Comparison of ENCODE assay signal across 19 cellular contexts in the genomic region with DNA sequence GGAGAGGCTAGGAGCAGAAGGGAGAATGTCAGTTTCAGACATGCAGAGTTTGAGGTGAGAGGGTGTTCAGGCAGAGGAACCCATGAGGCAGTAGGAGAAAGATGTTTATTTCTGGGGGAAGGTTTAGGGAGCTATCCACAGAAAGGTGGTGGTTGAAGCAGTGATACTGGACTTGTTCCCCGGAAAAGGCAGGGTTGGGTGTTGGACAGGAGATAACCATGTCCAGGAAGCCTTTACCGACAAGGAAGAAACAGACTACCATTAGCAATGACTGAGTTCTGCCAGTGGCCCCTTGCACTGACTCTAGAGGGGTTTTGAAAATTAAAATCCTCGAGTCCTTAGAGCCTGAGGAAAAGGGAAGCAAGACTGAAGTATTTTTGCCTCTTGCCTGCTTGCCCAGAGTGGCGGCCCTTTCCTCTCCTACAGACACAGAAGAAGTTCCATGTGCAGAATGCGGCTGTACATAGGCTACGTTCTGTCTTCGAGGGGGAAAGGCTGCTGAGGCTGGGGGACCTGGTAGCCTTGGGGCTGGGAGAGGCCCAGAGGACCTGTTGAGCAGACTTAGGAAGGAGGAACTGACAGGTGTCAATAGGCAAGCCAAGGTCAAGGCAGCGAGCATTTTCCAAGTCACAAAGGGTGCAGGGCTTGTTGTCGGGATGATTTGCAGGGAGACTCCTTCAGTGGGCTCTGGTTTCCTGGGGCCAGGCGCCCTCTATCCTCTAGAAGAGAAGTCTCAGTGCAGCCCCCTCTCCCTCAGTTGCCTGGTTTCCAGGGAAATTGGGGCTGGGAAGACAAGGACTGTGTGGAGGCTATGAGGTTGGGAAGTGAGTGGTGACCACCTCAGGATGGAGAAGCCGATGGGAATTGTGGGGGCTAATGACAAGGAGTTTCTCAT.
A peak's percentile ranks its signal among the peaks of the same experiment; 100 is the strongest.
DNase-seq lines count a peak whose midpoint lies in the region; ATAC-seq, FAIRE-seq and TF ChIP-seq lines count a peak whose summit lies in the region.
"Had no signal": no experiment of that assay in that cellular context is flagged by ENCODE, and none has a peak within 500 bp of the region (broad histone marks: within the 10 kb centered on the region; RNA-seq: fewer than 3 reads in every experiment).

No MANE protein-coding gene starts in this region.

- TF ChIP-seq POLR2A in GM12878 (IDR thresholded peaks at IDR 0.05; ENCODE audit: low read depth, low read length) = no peak
- TF ChIP-seq POLR2A in adrenal gland (IDR thresholded peaks at IDR 0.05) = no peak

- no TSS peak for BruUV-seq in GM12878 (replicated peaks; lab: Mats Ljungman, UMichigan)

- no peak overlapping the region for H3K27ac Mint-ChIP-seq in neural progenitor cell
- H3K27ac Mint-ChIP-seq in activated naive CD4-positive, alpha-beta T cell treated with anti-CD3 and anti-CD28 coated beads, Interleukin-2, amount 10 ng/mL, durations not matched to agents 7 days and 5 days = no peak overlapping the region
- H3K27ac Mint-ChIP-seq: activated naive CD8-positive, alpha-beta T cell treated with anti-CD3 and anti-CD28 coated beads for 36 hours had no signal

- no peak for TF ChIP-seq RAD21 in GM12878 (IDR thresholded peaks at IDR 0.05; ENCODE audit: insufficient read depth, low read depth, low read length)

- H3K4me1 ChIP-seq in HEK293 (ENCODE audit: control insufficient read depth, insufficient read depth, low read length) (peaks cover 5% of the 10 kb centered on the region; the same call in 1 of the 2 replicates), GM12878 (ENCODE audit: control insufficient read depth, insufficient read depth, low read length) (no peaks in the 10 kb centered on the region; the same call in 1 of the 2 replicates), neural progenitor cell (peaks cover 33% of the 10 kb centered on the region), adrenal gland (replicated peaks in 1 of 2) (no peaks in the 10 kb centered on the region)

- H3K4me3 ChIP-seq in HEK293 (ENCODE audit: low read depth, low read length) (no peak overlapping the region), GM12878 (no peak overlapping the region), neural progenitor cell (no peak overlapping the region), adrenal gland (no peak overlapping the region)
- H3K4me3 ChIP-seq: heart right ventricle, ovary, SJCRH30, skin epidermis had no signal

- H3K9ac ChIP-seq in GM12878 (ENCODE audit: control insufficient read depth, insufficient read depth, low read length) = no peak overlapping the region
- H3K9ac ChIP-seq in neural progenitor cell = no peak overlapping the region

- H2AFZ ChIP-seq in GM12878 (ENCODE audit: control insufficient read depth, low read depth, low read length) (no peak overlapping the region), neural progenitor cell (replicated peaks) (no peak overlapping the region)

- TF ChIP-seq EP300 in GM12878 (IDR thresholded peaks at IDR 0.05; ENCODE audit: borderline replicate concordance in 1 of 2, control insufficient read depth in 1 of 2, low read depth in 2 of 2, low read length in 2 of 2) = no peak

- no peaks in the 10 kb centered on the region for H3K27me3 Mint-ChIP-seq in neural progenitor cell (ENCODE audit: insufficient read depth, low read depth)
- H3K27me3 Mint-ChIP-seq in activated naive CD4-positive, alpha-beta T cell treated with anti-CD3 and anti-CD28 coated beads, Interleukin-2, amount 10 ng/mL, durations not matched to agents 7 days and 5 days = peaks cover 37% of the 10 kb centered on the region

- no peaks in the 10 kb centered on the region for H3K9me3 ChIP-seq in HEK293 (ENCODE audit: control insufficient read depth, insufficient read depth, low read depth, low read length)
- H3K9me3 ChIP-seq in GM12878 (replicated peaks; ENCODE audit: control insufficient read depth, insufficient read depth, low read length) = no peaks in the 10 kb centered on the region; the same call in 2 of the 3 replicates
- H3K9me3 ChIP-seq in neural progenitor cell (ENCODE audit: low read depth) = no peaks in the 10 kb centered on the region
- H3K9me3 ChIP-seq in adrenal gland (replicated peaks in 1 of 3) = no peaks in the 10 kb centered on the region
- H3K9me3 ChIP-seq: ovary had no signal

- H3K79me2 ChIP-seq in GM12878 (ENCODE audit: control insufficient read depth, insufficient read depth, low read length) (no peaks in the 10 kb centered on the region), neural progenitor cell (ENCODE audit: low read depth) (peaks cover 5% of the 10 kb centered on the region)

- H3K27ac ChIP-seq in HEK293 (ENCODE audit: extremely low read depth, low read depth, low read length) (no peak overlapping the region), GM12878 (ENCODE audit: control insufficient read depth, insufficient read depth) (no peak overlapping the region), neural progenitor cell (peak overlapping the region; percentile 64), adrenal gland (no peak overlapping the region)
- H3K27ac ChIP-seq: ovary, SJCRH30, skin epidermis had no signal

- RAD21 ChIA-PET in GM12878 (lab: Charles Lee; ENCODE audit: unreplicated experiment) = no interaction called here

- FAIRE-seq in GM12878 (lab: Jason Lieb, UNC) = no peak

- under 1% methylated on average over 10 of the region's 11 CpGs for WGBS in GM12878 (ENCODE audit: insufficient coverage, insufficient replicate concordance, low lambda C conversion rate, missing lambda C conversion rate)
- 58 to 78% (median 74%) methylated on average over 9 to 11 of the region's 11 CpGs for WGBS in adrenal gland, 4 donors

- peaks cover 4% of the 10 kb centered on the region for H3F3A ChIP-seq in neural progenitor cell (ENCODE audit: low read depth)

- ATAC-seq in GM12878 = peak; percentile 24; the same call in 2 of the 3 replicates

- CTCF ChIA-PET in HEK293 (lab: Yijun Ruan, JAX) (interaction anchor here (0.7 to 1.2 kb wide), 3 partner anchors 9 to 356 kb away, joined by 3 to 5 read pairs (median 3); no protein-coding TSS in a partner anchor), GM12878 (lab: Yijun Ruan, JAX) (interaction anchor here (0.9 to 1.5 kb wide), 3 partner anchors 9 to 268 kb away, joined by 3 to 5 read pairs (median 4); no protein-coding TSS in a partner anchor)
- CTCF ChIA-PET in activated naive CD4-positive, alpha-beta T cell treated with anti-CD3 and anti-CD28 coated beads, Interleukin-2, amount 10 ng/mL, durations not matched to agents 7 days and 5 days (lab: Charles Lee) = interaction anchor here (0.6 kb wide), 1 partner anchor 47 kb away, joined by 3 read pairs; no protein-coding TSS in a partner anchor

- H3K9me3 Mint-ChIP-seq in neural progenitor cell = peaks cover 13% of the 10 kb centered on the region
- H3K9me3 Mint-ChIP-seq in activated naive CD4-positive, alpha-beta T cell treated with anti-CD3 and anti-CD28 coated beads, Interleukin-2, amount 10 ng/mL, durations not matched to agents 7 days and 5 days = peaks cover 5% of the 10 kb centered on the region

- H3K36me3 ChIP-seq in HEK293 (ENCODE audit: control insufficient read depth in 2 of 2, insufficient read depth in 1 of 2, low read length in 2 of 2) (peaks cover 0 to under 1% of the 10 kb centered on the region in 2 experiments; a peak in 1 of 3 replicates), GM12878 (ENCODE audit: control insufficient read depth in 2 of 2, insufficient read depth in 2 of 2, low read length in 1 of 2) (no peaks in the 10 kb centered on the region), neural progenitor cell (no peaks in the 10 kb centered on the region), adrenal gland (replicated peaks in 1 of 2) (no peaks in the 10 kb centered on the region)
- H3K36me3 ChIP-seq: ovary had no signal

- intact Hi-C loops in GM12878 (cut with micrococcal nuclease; ENCODE audit: unreplicated experiment) = no loop called here
- intact Hi-C loops in adrenal gland (cut with DNase I) = no loop called here

- H3K4me3 Mint-ChIP-seq in neural progenitor cell = no peak overlapping the region
- H3K4me3 Mint-ChIP-seq in activated naive CD4-positive, alpha-beta T cell treated with anti-CD3 and anti-CD28 coated beads, Interleukin-2, amount 10 ng/mL, durations not matched to agents 7 days and 5 days = no peak overlapping the region
- H3K4me3 Mint-ChIP-seq: activated naive CD8-positive, alpha-beta T cell treated with anti-CD3 and anti-CD28 coated beads for 36 hours had no signal

- H4K20me1 ChIP-seq in GM12878 (ENCODE audit: control insufficient read depth, insufficient read depth) (no peaks in the 10 kb centered on the region), neural progenitor cell (ENCODE audit: low read depth) (no peaks in the 10 kb centered on the region)

- H3K36me3 Mint-ChIP-seq in neural progenitor cell = peaks cover 31% of the 10 kb centered on the region
- no peaks in the 10 kb centered on the region for H3K36me3 Mint-ChIP-seq in activated naive CD4-positive, alpha-beta T cell treated with anti-CD3 and anti-CD28 coated beads, Interleukin-2, amount 10 ng/mL, durations not matched to agents 7 days and 5 days
- H3K36me3 Mint-ChIP-seq: activated naive CD8-positive, alpha-beta T cell treated with anti-CD3 and anti-CD28 coated beads for 36 hours had no signal

- SMC1A ChIA-PET in GM12878 (lab: Charles Lee; ENCODE audit: uncharacterized antibody, unreplicated experiment) = interaction anchor here (0.6 to 1.5 kb wide), 5 partner anchors 17 to 289 kb away, joined by 3 to 4 read pairs (median 3); no protein-coding TSS in a partner anchor

- in situ Hi-C loops in GM12878 (cut with MboI) = no loop called here

- H3K4me1 Mint-ChIP-seq in neural progenitor cell = peaks cover 16% of the 10 kb centered on the region
- no peaks in the 10 kb centered on the region for H3K4me1 Mint-ChIP-seq in activated naive CD4-positive, alpha-beta T cell treated with anti-CD3 and anti-CD28 coated beads, Interleukin-2, amount 10 ng/mL, durations not matched to agents 7 days and 5 days
- H3K4me1 Mint-ChIP-seq: activated naive CD8-positive, alpha-beta T cell treated with anti-CD3 and anti-CD28 coated beads for 36 hours had no signal

- POLR2A ChIA-PET in HEK293 (lab: Yijun Ruan, JAX) (interaction anchor here (0.6 to 0.7 kb wide), 2 partner anchors 85 to 153 kb away, joined by 4 read pairs; no protein-coding TSS in a partner anchor), GM12878 (lab: Charles Lee) (no interaction called here)

- peak; percentile 22 for DNase-seq in MV-4-11 (lab: John Stamatoyannopoulos, UW)
- no peak for DNase-seq in GM12878 (ENCODE audit: low read depth, low spot score)
- DNase-seq in neural progenitor cell (ENCODE audit: low spot score) = no peak
- no peak for DNase-seq in activated naive CD4-positive, alpha-beta T cell treated with anti-CD3 and anti-CD28 coated beads, Interleukin-2, amount 10 ng/mL, durations not matched to agents 7 days and 5 days
- DNase-seq in hepatic stellate cell (ENCODE audit: low spot score) = no peak
- DNase-seq in adrenal gland = no peak
- no peak for DNase-seq in activated effector memory CD4-positive, alpha-beta T cell treated with anti-CD3 and anti-CD28 coated beads, Interleukin-2, amount 50 U/mL, for 16 hours
- DNase-seq: activated CD4-positive, alpha-beta T cell treated with anti-CD3 and anti-CD28 coated beads, Interleukin-2, amount 50 U/mL, for 1 hour; activated naive CD8-positive, alpha-beta T cell treated with anti-CD3 and anti-CD28 coated beads for 36 hours; DMS153; heart right ventricle; NCI-H146; NCI-H446 treated with DMSO at 0.1 percent for 48 hours; ovary; stimulated activated CD4-positive, alpha-beta T cell treated with anti-CD3 and anti-CD28 coated beads, Interleukin-4, amount 100 ng/mL, for 4 hours; T-helper 9 cell had no signal

- H3K27me3 ChIP-seq in GM12878 (replicated peaks in 1 of 2; ENCODE audit: control insufficient read depth in 2 of 2, insufficient read depth in 2 of 2, low read length in 1 of 2) = no peaks in the 10 kb centered on the region
- no peaks in the 10 kb centered on the region for H3K27me3 ChIP-seq in neural progenitor cell
- no peaks in the 10 kb centered on the region for H3K27me3 ChIP-seq in adrenal gland
- H3K27me3 ChIP-seq: ovary, SJCRH30 had no signal

- H3K4me2 ChIP-seq in GM12878 (ENCODE audit: control insufficient read depth, insufficient read depth) = no peak overlapping the region
- no peak overlapping the region for H3K4me2 ChIP-seq in neural progenitor cell

- TF ChIP-seq CTCF in HEK293 (tag by site-specific recombination; IDR thresholded peaks at IDR 0.05) (no peak), GM12878 (IDR thresholded peaks at IDR 0.05 in 2 of 3, conservative IDR thresholded peaks at IDR 0.05 in 1 of 3; ENCODE audit: control insufficient read depth in 2 of 3, extremely low read depth in 1 of 3, insufficient read depth in 1 of 3, low read depth in 3 of 3, low read length in 3 of 3) (no peak), neural progenitor cell (IDR thresholded peaks at IDR 0.05) (peak; percentile 33), adrenal gland (IDR thresholded peaks at IDR 0.05) (no peak)
